Comparison of ENCODE assay signal across 20 cellular contexts in the genomic region with DNA sequence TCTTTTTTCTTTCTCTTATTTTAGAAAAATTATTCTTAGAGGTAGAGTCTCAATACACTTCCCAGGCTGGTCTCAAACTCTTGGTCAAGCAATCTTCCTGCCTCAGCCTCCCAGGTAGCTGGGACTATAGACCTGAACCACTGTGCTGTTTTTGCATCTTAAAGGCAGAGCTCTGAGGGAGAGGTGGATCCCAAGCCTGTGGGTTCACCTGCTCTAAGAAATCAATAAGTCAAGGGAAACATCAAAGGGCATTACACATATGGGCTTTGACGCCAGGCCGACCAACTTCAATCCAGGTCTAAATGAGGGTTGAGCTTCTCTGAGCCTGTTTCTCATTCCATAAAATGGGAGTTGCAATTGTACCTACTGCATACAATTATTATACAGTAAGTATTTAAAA.
A peak's percentile ranks its signal among the peaks of the same experiment; 100 is the strongest.
DNase-seq lines count a peak whose midpoint lies in the region; ATAC-seq, FAIRE-seq and TF ChIP-seq lines count a peak whose summit lies in the region.
"Had no signal": no experiment of that assay in that cellular context is flagged by ENCODE, and none has a peak within 500 bp of the region (broad histone marks: within the 10 kb centered on the region; RNA-seq: fewer than 3 reads in every experiment).

No MANE protein-coding gene starts in this region.

- peak overlapping the region in 2 of 3 donors; percentile 78 to 93 for H3K27ac ChIP-seq in right lobe of liver
- H3K27ac ChIP-seq in HepG2 (ENCODE audit: extremely low read length, insufficient read depth, low read length) = no peak overlapping the region
- peak overlapping the region; percentile 95 for H3K27ac ChIP-seq in PC-9
- peak overlapping the region; percentile 80 for H3K27ac ChIP-seq in hepatocyte
- peak overlapping the region in 1 of 2 donors; percentile 26 for H3K27ac ChIP-seq in prostate gland

- 100% methylated on average over 1 of the region's 2 CpGs for WGBS in right lobe of liver (ENCODE audit: insufficient coverage, low coverage, low lambda C conversion rate, missing lambda C conversion rate)
- 93% methylated on average over 2 of the region's 2 CpGs for WGBS in HepG2 (ENCODE audit: low lambda C conversion rate)
- 95% methylated on average over 2 of the region's 2 CpGs for WGBS in hepatocyte (ENCODE audit: low lambda C conversion rate, missing lambda C conversion rate)
- WGBS in prostate gland = 84% methylated on average over 2 of the region's 2 CpGs

- H3K4me2 ChIP-seq in HepG2 (ENCODE audit: low read depth, low read length) (no peak overlapping the region), PC-9 (peak overlapping the region; percentile 81), hepatocyte (peak overlapping the region; percentile 68)

- ATAC-seq in right lobe of liver (no peak), HepG2 (no peak)

- no peaks in the 10 kb centered on the region for H3K27me3 Mint-ChIP-seq in type B pancreatic cell

- TF ChIP-seq EP300 in HepG2 (IDR thresholded peaks at IDR 0.05; ENCODE audit: low read depth in 2 of 2, low read length in 2 of 2) (no peak), HepG2 (CRISPR knock-in tag; IDR thresholded peaks at IDR 0.05; ENCODE audit: borderline replicate concordance) (no peak)

- H3F3A ChIP-seq in PC-9 (ENCODE audit: insufficient read depth, low read depth) = peaks cover 22% of the 10 kb centered on the region

- POLR2A ChIA-PET in HepG2 (lab: Yijun Ruan, JAX) = no interaction called here
- POLR2A ChIA-PET in PC-9 (lab: Charles Lee; ENCODE audit: unreplicated experiment) = interaction anchor here (0.5 kb wide), 1 partner anchor 32 kb away, joined by 3 read pairs; no protein-coding TSS in a partner anchor

- H3K4me3 Mint-ChIP-seq in type B pancreatic cell = no peak overlapping the region

- H3K4me3 ChIP-seq in right lobe of liver = no peak overlapping the region
- no peak overlapping the region for H3K4me3 ChIP-seq in HepG2 (replicated peaks in 1 of 3; ENCODE audit: insufficient read depth in 1 of 3, low read depth in 2 of 3, low read length in 3 of 3)
- peak overlapping the region; percentile 54; the same call in 1 of the 2 replicates for H3K4me3 ChIP-seq in PC-9
- H3K4me3 ChIP-seq in hepatocyte = no peak overlapping the region
- no peak overlapping the region for H3K4me3 ChIP-seq in prostate gland
- H3K4me3 ChIP-seq: lung had no signal

- no peak overlapping the region for H3K9ac ChIP-seq in HepG2 (ENCODE audit: insufficient read depth, low read depth, low read length)

- H3K36me3 ChIP-seq in right lobe of liver (no peaks in the 10 kb centered on the region), HepG2 (replicated peaks in 1 of 2; ENCODE audit: control insufficient read depth in 1 of 2, insufficient read depth in 2 of 2, low read length in 2 of 2) (no peaks in the 10 kb centered on the region), PC-9 (ENCODE audit: low read depth) (no peaks in the 10 kb centered on the region), hepatocyte (replicated peaks; ENCODE audit: insufficient read depth, low read depth) (no peaks in the 10 kb centered on the region), prostate gland (no peaks in the 10 kb centered on the region)

- no peaks in the 10 kb centered on the region for H3K79me2 ChIP-seq in HepG2 (ENCODE audit: insufficient read depth, low read length)
- no peaks in the 10 kb centered on the region for H3K79me2 ChIP-seq in PC-9 (ENCODE audit: low read depth)
- no peaks in the 10 kb centered on the region for H3K79me2 ChIP-seq in hepatocyte

- TF ChIP-seq POLR2A in right lobe of liver (IDR thresholded peaks at IDR 0.05) (no peak), HepG2 (IDR thresholded peaks at IDR 0.05; ENCODE audit: insufficient read depth in 1 of 2, low read depth in 2 of 2, low read length in 2 of 2) (no peak), prostate gland (IDR thresholded peaks at IDR 0.05) (no peak)

- H3K4me1 ChIP-seq in right lobe of liver (peaks cover 0 to 18% (median 2%) of the 10 kb centered on the region in 4 donors), HepG2 (ENCODE audit: insufficient read depth, low read length) (peaks cover 25% of the 10 kb centered on the region), PC-9 (replicated peaks; ENCODE audit: insufficient read depth) (peaks cover 39% of the 10 kb centered on the region), hepatocyte (ENCODE audit: insufficient read depth) (no peaks in the 10 kb centered on the region), prostate gland (replicated peaks) (no peaks in the 10 kb centered on the region)

- BruUV-seq in HepG2 (replicated peaks; lab: Mats Ljungman, UMichigan) = no TSS peak
- no TSS peak for BruUV-seq in PC-9 (replicated peaks; lab: Mats Ljungman, UMichigan)

- H3K9me3 ChIP-seq in right lobe of liver (no peaks in the 10 kb centered on the region), HepG2 (ENCODE audit: low read length) (no peaks in the 10 kb centered on the region), PC-9 (ENCODE audit: insufficient read depth, low read depth) (no peaks in the 10 kb centered on the region), hepatocyte (ENCODE audit: low read depth) (no peaks in the 10 kb centered on the region), prostate gland (no peaks in the 10 kb centered on the region)

- TF ChIP-seq RAD21 in HepG2 (CRISPR knock-in tag; IDR thresholded peaks at IDR 0.05) = no peak

- no peaks in the 10 kb centered on the region for H4K20me1 ChIP-seq in HepG2 (ENCODE audit: insufficient read depth, low read length)
- H4K20me1 ChIP-seq in PC-9 (ENCODE audit: insufficient read depth) = no peaks in the 10 kb centered on the region
- H4K20me1 ChIP-seq in hepatocyte (ENCODE audit: insufficient read depth, poor library complexity, severe bottlenecking) = no peaks in the 10 kb centered on the region

- H3K27me3 ChIP-seq in right lobe of liver = no peaks in the 10 kb centered on the region
- H3K27me3 ChIP-seq in HepG2 (ENCODE audit: control insufficient read depth in 1 of 2, insufficient read depth in 2 of 2, low read length in 2 of 2) = peaks cover 1 to 6% of the 10 kb centered on the region in 2 experiments; a peak in 3 of 5 replicates
- H3K27me3 ChIP-seq in PC-9 (ENCODE audit: insufficient read depth, low read depth) = no peaks in the 10 kb centered on the region
- no peaks in the 10 kb centered on the region for H3K27me3 ChIP-seq in hepatocyte
- no peaks in the 10 kb centered on the region for H3K27me3 ChIP-seq in prostate gland (replicated peaks; ENCODE audit: insufficient read depth)

- H3K27ac Mint-ChIP-seq in type B pancreatic cell = peak overlapping the region; percentile 49

- no peaks in the 10 kb centered on the region for H3K9me2 ChIP-seq in PC-9 (ENCODE audit: insufficient read depth)
- no peaks in the 10 kb centered on the region for H3K9me2 ChIP-seq in hepatocyte (replicated peaks; ENCODE audit: insufficient read depth)

- no peak for FAIRE-seq in HepG2 (lab: Jason Lieb, UNC)
- FAIRE-seq: bronchial epithelial cell, kidney, TTC549 had no signal

- DNase-seq in right lobe of liver (no peak), HepG2 (ENCODE audit: low spot score) (no peak), PC-9 (no peak), hepatocyte (ENCODE audit: low spot score) (no peak), type B pancreatic cell (ENCODE audit: extremely low spot score, unreplicated experiment) (no peak), UCSD-AML1 (lab: John Stamatoyannopoulos, UW; ENCODE audit: unreplicated experiment) (no peak), prostate gland (ENCODE audit: low spot score) (no peak)
- no peak for DNase-seq in stimulated activated CD4-positive, alpha-beta T cell treated with anti-CD3 and anti-CD28 coated beads, Interleukin-2, amount 100 ng/mL, for 48 hours
- DNase-seq: activated CD8-positive, alpha-beta memory T cell treated with anti-CD3 and anti-CD28 coated beads, Interleukin-2, amount 50 U/mL, for 4 hours; dermis blood vessel endothelial cell; foreskin fibroblast; kidney; NCI-H1105 treated with DMSO at 0.1 percent for 48 hours; NCI-H2107; NCI-H524; posterior cingulate gyrus; stimulated activated CD4-positive, alpha-beta T cell treated with anti-CD3 and anti-CD28 coated beads, Interleukin-2, amount 100 ng/mL, for 24 hours had no signal

- no peaks in the 10 kb centered on the region for H3K9me3 Mint-ChIP-seq in type B pancreatic cell

- H3K4me1 Mint-ChIP-seq in type B pancreatic cell (ENCODE audit: unreplicated experiment) = peaks cover 21% of the 10 kb centered on the region

- in situ Hi-C loops in HepG2 (cut with HindIII; ENCODE audit: extremely low pct_ligation_motif_present, low pct_unique_long_range_greater_than_20kb) = no loop called here

- no peaks in the 10 kb centered on the region for H3K36me3 Mint-ChIP-seq in type B pancreatic cell

- no peak overlapping the region for H2AFZ ChIP-seq in HepG2 (ENCODE audit: low read length)
- H2AFZ ChIP-seq in PC-9 = no peak overlapping the region
- H2AFZ ChIP-seq in hepatocyte = no peak overlapping the region

- intact Hi-C loops in right lobe of liver (cut with DNase I) (no loop called here), HepG2 (cut with micrococcal nuclease; ENCODE audit: unreplicated experiment) (no loop called here), PC-9 (cut with micrococcal nuclease; ENCODE audit: unreplicated experiment) (loop anchor here (5.0 kb wide), 1 partner anchor 160 kb away; no protein-coding TSS in a partner anchor), prostate gland (cut with DNase I) (no loop called here)

- CTCF ChIA-PET in HepG2 (lab: Yijun Ruan, JAX; ENCODE audit: low intra/inter-chr PET ratio, low total read pairs) = no interaction called here
- CTCF ChIA-PET in PC-9 (lab: Charles Lee) = interaction anchor here (2.0 kb wide), 1 partner anchor 14 kb away, joined by 5 read pairs; no protein-coding TSS in a partner anchor

- TF ChIP-seq CTCF in right lobe of liver (IDR thresholded peaks at IDR 0.05) (no peak), HepG2 (CRISPR knock-in tag; IDR thresholded peaks at IDR 0.05) (no peak), PC-9 (conservative IDR thresholded peaks at IDR 0.05) (no peak), hepatocyte (IDR thresholded peaks at IDR 0.05; ENCODE audit: poor library complexity) (no peak), type B pancreatic cell (conservative IDR thresholded peaks at IDR 0.05) (no peak), prostate gland (IDR thresholded peaks at IDR 0.05) (no peak)

TF ChIP-seq in HepG2, 621 proteins besides CTCF, POLR2A, EP300 and RAD21 (continues in another document):
- TF ChIP-seq, protein P1, sequence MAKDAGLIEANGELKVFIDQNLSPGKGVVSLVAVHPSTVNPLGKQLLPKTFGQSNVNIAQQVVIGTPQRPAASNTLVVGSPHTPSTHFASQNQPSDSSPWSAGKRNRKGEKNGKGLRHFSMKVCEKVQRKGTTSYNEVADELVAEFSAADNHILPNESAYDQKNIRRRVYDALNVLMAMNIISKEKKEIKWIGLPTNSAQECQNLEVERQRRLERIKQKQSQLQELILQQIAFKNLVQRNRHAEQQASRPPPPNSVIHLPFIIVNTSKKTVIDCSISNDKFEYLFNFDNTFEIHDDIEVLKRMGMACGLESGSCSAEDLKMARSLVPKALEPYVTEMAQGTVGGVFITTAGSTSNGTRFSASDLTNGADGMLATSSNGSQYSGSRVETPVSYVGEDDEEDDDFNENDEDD (CRISPR knock-in tag; IDR thresholded peaks at IDR 0.05; ENCODE audit: borderline replicate concordance) = no peak
- no peak for TF ChIP-seq PRPF4 (IDR thresholded peaks at IDR 0.05; ENCODE audit: low read depth, low read length, poor library complexity, severe bottlenecking)
- no peak for TF ChIP-seq DMAP1 (CRISPR knock-in tag; IDR thresholded peaks at IDR 0.05)
- no peak for TF ChIP-seq POGZ (CRISPR knock-in tag; IDR thresholded peaks at IDR 0.05)
- no peak for TF ChIP-seq ZFY (CRISPR knock-in tag; IDR thresholded peaks at IDR 0.05)
- no peak for TF ChIP-seq RARA (CRISPR knock-in tag; IDR thresholded peaks at IDR 0.05)
